33 cellular contexts compared by ENCODE assay signal in genomic region chr17:65952586-65952985, GRCh38.
"Had no signal": no experiment of that assay in that cellular context is flagged by ENCODE, and none has a peak within 500 bp of the region (broad histone marks: within the 10 kb centered on the region; RNA-seq: fewer than 3 reads in every experiment).

No MANE protein-coding gene starts in this region.

- H3K36me3 ChIP-seq: adrenal gland, brain microvascular endothelial cell had no signal

- DNase-seq: activated B cell treated with CpG ODN at 0.5 μM for 24 hours; activated CD4-positive, alpha-beta memory T cell treated with anti-CD3 and anti-CD28 coated beads for 36 hours; activated CD4-positive, alpha-beta T cell treated with anti-CD3 and anti-CD28 coated beads for 4 hours; activated CD4-positive, alpha-beta T cell treated with anti-CD3 and anti-CD28 coated beads, Interleukin-2, amount 10 ng/mL, durations not matched to agents 24 days and 14 days; activated CD4-positive, alpha-beta T cell treated with anti-CD3 and anti-CD28 coated beads, Interleukin-2, amount 50 U/mL, for 1 hour; activated CD4-positive, alpha-beta T cell treated with anti-CD3 and anti-CD28 coated beads, Interleukin-2, amount 50 U/mL, for 4 hours; activated CD4-positive, CD25-positive, alpha-beta regulatory T cell treated with anti-CD3 and anti-CD28 coated beads, Interleukin-2, amount 50 U/mL, for 72 hours; activated CD8-positive, alpha-beta memory T cell treated with anti-CD3 and anti-CD28 coated beads, Interleukin-2, amount 50 U/mL, for 4 hours; activated CD8-positive, alpha-beta T cell treated with anti-CD3 and anti-CD28 coated beads for 36 hours; activated effector memory CD4-positive, alpha-beta T cell treated with anti-CD3 and anti-CD28 coated beads, Interleukin-2, amount 50 U/mL, for 16 hours; activated gamma-delta T cell treated with Interleukin-2 at 50 U/mL for 16 hours; activated naive CD4-positive, alpha-beta T cell; activated naive CD4-positive, alpha-beta T cell treated with anti-CD3 and anti-CD28 coated beads for 36 hours; activated naive CD4-positive, alpha-beta T cell treated with anti-CD3 and anti-CD28 coated beads, Interleukin-2, amount 50 U/mL, for 16 hours; activated naive CD8-positive, alpha-beta T cell treated with anti-CD3 and anti-CD28 coated beads for 36 hours; activated T-cell treated with anti-CD3 and anti-CD28 coated beads for 4 hours; activated T-cell treated with anti-CD3 and anti-CD28 coated beads, Interleukin-2, amount 50 U/mL, for 1 hour; activated T-cell treated with anti-CD3 and anti-CD28 coated beads, Interleukin-2, amount 50 U/mL, for 4 hours; activated T-cell treated with anti-CD3 and anti-CD28 coated beads, Interleukin-2, amount 50 U/mL, for 72 hours; adrenal gland; amniotic stem cell; aorta; body of pancreas; brain microvascular endothelial cell; central memory CD4-positive, alpha-beta T cell; T-helper 1 cell; T-helper 2 cell; T-helper 9 cell had no signal

- H3K27me3 ChIP-seq: adrenal gland, body of pancreas, brain microvascular endothelial cell had no signal

- ATAC-seq: activated CD8-positive, alpha-beta T cell treated with anti-CD3 and anti-CD28 coated beads for 36 hours; activated naive CD4-positive, alpha-beta T cell treated with anti-CD3 and anti-CD28 coated beads, Interleukin-2, amount 50 U/mL, for 72 hours; activated T-cell treated with anti-CD3 and anti-CD28 coated beads, Interleukin-2, amount 50 U/mL, for 4 hours; activated T-cell treated with anti-CD3 and anti-CD28 coated beads, Interleukin-2, amount 50 U/mL, for 72 hours; activated T-helper 17 cell treated with anti-CD3 and anti-CD28 coated beads, Interleukin-2, amount 50 U/mL, for 72 hours; body of pancreas had no signal

- H3K4me3 ChIP-seq: adrenal gland, body of pancreas had no signal

- H3K27ac ChIP-seq: adrenal gland, body of pancreas, brain microvascular endothelial cell, VCaP had no signal

- H3K4me1 ChIP-seq: adrenal gland, body of pancreas had no signal

- H3K9me3 ChIP-seq: adrenal gland had no signal

- FAIRE-seq: astrocyte, TTC549 had no signal
